ENCODE assay signal across 13 cellular contexts in genomic region chr11:29260939-29261705, GRCh38.
DNase-seq lines count a peak whose midpoint lies in the region; ATAC-seq, FAIRE-seq and TF ChIP-seq lines count a peak whose summit lies in the region.
"Had no signal": no experiment of that assay in that cellular context is flagged by ENCODE, and none has a peak within 500 bp of the region (broad histone marks: within the 10 kb centered on the region; RNA-seq: fewer than 3 reads in every experiment).

No MANE protein-coding gene starts in this region.

- DNase-seq in ELR (ENCODE audit: low read depth) = peak; percentile 82
- DNase-seq in M059J (ENCODE audit: low read depth) = peak; percentile 90
- DNase-seq in H1 (ENCODE audit: low read depth in 1 of 2, low spot score in 2 of 2) = no peak
- peak; percentile 60 for DNase-seq in mesendoderm
- no peak for DNase-seq in D341Med (ENCODE audit: low spot score)
- no peak for DNase-seq in activated T-cell treated with anti-CD3 and anti-CD28 coated beads, Interleukin-2, amount 50 U/mL, for 4 hours
- DNase-seq in activated naive CD4-positive, alpha-beta T cell treated with anti-CD3 and anti-CD28 coated beads, Interleukin-2, amount 10 ng/mL, durations not matched to agents 7 days and 5 days = no peak
- DNase-seq: activated CD4-positive, alpha-beta memory T cell treated with anti-CD3 and anti-CD28 coated beads for 36 hours; activated naive CD4-positive, alpha-beta T cell treated with anti-CD3 and anti-CD28 coated beads, Interleukin-2, amount 50 U/mL, for 16 hours; Kasumi-1; naive thymus-derived CD4-positive, alpha-beta T cell; T-cell had no signal

- no peak overlapping the region for H2AK5ac ChIP-seq in H1 (ENCODE audit: low read depth, low read length)
- no peak overlapping the region for H2AK5ac ChIP-seq in mesendoderm (ENCODE audit: low read length)

- H3K27me3 ChIP-seq in H1 (replicated peaks in 1 of 4; ENCODE audit: control insufficient read depth in 3 of 4, extremely low read depth in 1 of 4, insufficient read depth in 3 of 4, low read length in 3 of 4) (no peaks in the 10 kb centered on the region), mesendoderm (ENCODE audit: insufficient read depth, low read length, poor library complexity) (no peaks in the 10 kb centered on the region)

- H3K79me1 ChIP-seq in H1 (ENCODE audit: low read depth, low read length) (no peaks in the 10 kb centered on the region), mesendoderm (ENCODE audit: low read length) (no peaks in the 10 kb centered on the region)

- H3K27ac ChIP-seq in H1 (ENCODE audit: low read depth, low read length) (no peak overlapping the region), mesendoderm (ENCODE audit: low read depth, low read length) (no peak overlapping the region)

- H3K36me3 ChIP-seq in H1 (ENCODE audit: control insufficient read depth in 2 of 4, insufficient read depth in 4 of 4, low read length in 3 of 4) = no peaks in the 10 kb centered on the region
- H3K36me3 ChIP-seq in mesendoderm (ENCODE audit: control insufficient read depth, insufficient read depth, low read length) = no peaks in the 10 kb centered on the region

- H2BK15ac ChIP-seq in H1 (ENCODE audit: low read length) (no peak overlapping the region), mesendoderm (replicated peaks; ENCODE audit: low read depth) (no peak overlapping the region)

- H3K9ac ChIP-seq in H1 (replicated peaks in 1 of 4; ENCODE audit: extremely low read depth in 1 of 4, low read depth in 3 of 4, low read length in 3 of 4) (no peak overlapping the region), mesendoderm (ENCODE audit: low read length) (no peak overlapping the region)

- no peak for TF ChIP-seq EP300 in H1 (IDR thresholded peaks at IDR 0.05; ENCODE audit: borderline replicate concordance in 1 of 2, low read depth in 2 of 2, low read length in 2 of 2)

- no peaks in the 10 kb centered on the region for H3K9me3 ChIP-seq in H1 (ENCODE audit: insufficient read depth in 2 of 2, low read depth in 1 of 2, low read length in 1 of 2)

- H3K4me2 ChIP-seq in H1 (ENCODE audit: insufficient read depth in 1 of 2, low read depth in 2 of 2, low read length in 2 of 2) = no peak overlapping the region
- no peak overlapping the region for H3K4me2 ChIP-seq in mesendoderm (ENCODE audit: low read length)

- H2BK20ac ChIP-seq in H1 (ENCODE audit: low read length) = no peak overlapping the region

- H2BK12ac ChIP-seq in H1 (ENCODE audit: low read depth, low read length) = no peak overlapping the region

- H3K4me1 ChIP-seq in H1 (replicated peaks in 1 of 4; ENCODE audit: control insufficient read depth in 3 of 4, insufficient read depth in 4 of 4, low read length in 3 of 4) = no peaks in the 10 kb centered on the region
- no peaks in the 10 kb centered on the region for H3K4me1 ChIP-seq in mesendoderm (ENCODE audit: control insufficient read depth, low read depth, low read length)

- CTCF ChIA-PET in H1 (lab: Charles Lee; ENCODE audit: partially characterized antibody) = interaction anchor here (1.8 kb wide), 1 partner anchor 11 kb away, joined by 6 read pairs; no protein-coding TSS in a partner anchor
- CTCF ChIA-PET in activated naive CD4-positive, alpha-beta T cell treated with anti-CD3 and anti-CD28 coated beads, Interleukin-2, amount 10 ng/mL, durations not matched to agents 7 days and 5 days (lab: Charles Lee) = no interaction called here

- peaks cover 19% of the 10 kb centered on the region for H3K9me3 Mint-ChIP-seq in activated T-cell treated with anti-CD3 and anti-CD28 coated beads, Interleukin-2, amount 50 U/mL, for 4 hours
- H3K9me3 Mint-ChIP-seq in activated naive CD4-positive, alpha-beta T cell treated with anti-CD3 and anti-CD28 coated beads, Interleukin-2, amount 10 ng/mL, durations not matched to agents 7 days and 5 days = peaks cover 20% of the 10 kb centered on the region

- FAIRE-seq in H1 (lab: Jason Lieb, UNC) = no peak

- H3K18ac ChIP-seq in H1 (ENCODE audit: extremely low read depth, low read length) = no peak overlapping the region
- no peak overlapping the region for H3K18ac ChIP-seq in mesendoderm (ENCODE audit: low read length)

- H2BK5ac ChIP-seq in H1 (ENCODE audit: low read depth, low read length) (no peak overlapping the region), mesendoderm (ENCODE audit: low read length) (no peak overlapping the region)

- TF ChIP-seq RAD21 in H1 (IDR thresholded peaks at IDR 0.05 in 1 of 2, conservative IDR thresholded peaks at IDR 0.05 in 1 of 2; ENCODE audit: low read depth in 2 of 2, low read length in 2 of 2) = no peak

- no peaks in the 10 kb centered on the region for H3K23me2 ChIP-seq in H1 (ENCODE audit: low read depth, low read length)

- H2AFZ ChIP-seq in H1 (ENCODE audit: low read length) = no peak overlapping the region

- no peak overlapping the region for H3K4me3 Mint-ChIP-seq in activated T-cell treated with anti-CD3 and anti-CD28 coated beads, Interleukin-2, amount 50 U/mL, for 4 hours
- H3K4me3 Mint-ChIP-seq in activated naive CD4-positive, alpha-beta T cell treated with anti-CD3 and anti-CD28 coated beads, Interleukin-2, amount 10 ng/mL, durations not matched to agents 7 days and 5 days = no peak overlapping the region
- H3K4me3 Mint-ChIP-seq: activated CD4-positive, alpha-beta memory T cell treated with anti-CD3 and anti-CD28 coated beads for 36 hours; naive thymus-derived CD4-positive, alpha-beta T cell; T-cell had no signal

- no peak for TF ChIP-seq POLR2A in H1 (IDR thresholded peaks at IDR 0.05; ENCODE audit: control extremely low read depth in 1 of 2, low read depth in 2 of 2, low read length in 2 of 2)

- no peak overlapping the region for H3K4me3 ChIP-seq in H1 (ENCODE audit: extremely low read depth in 1 of 4, insufficient read depth in 2 of 4, low read depth in 3 of 4, low read length in 4 of 4)
- no peak overlapping the region for H3K4me3 ChIP-seq in mesendoderm (ENCODE audit: low read length)

- peak overlapping the region; percentile 55 for H4K91ac ChIP-seq in H1 (replicated peaks; ENCODE audit: insufficient read length, low read length)

- H3K27ac Mint-ChIP-seq in activated naive CD4-positive, alpha-beta T cell treated with anti-CD3 and anti-CD28 coated beads, Interleukin-2, amount 10 ng/mL, durations not matched to agents 7 days and 5 days = no peak overlapping the region
- H3K27ac Mint-ChIP-seq: activated CD4-positive, alpha-beta memory T cell treated with anti-CD3 and anti-CD28 coated beads for 36 hours; naive thymus-derived CD4-positive, alpha-beta T cell; T-cell had no signal

- no peak overlapping the region for H2BK120ac ChIP-seq in H1 (replicated peaks; ENCODE audit: low read depth, low read length)
- no peak overlapping the region for H2BK120ac ChIP-seq in mesendoderm (ENCODE audit: low read depth, low read length)

- no peak overlapping the region for H3K4ac ChIP-seq in H1 (replicated peaks; ENCODE audit: insufficient read length, low read depth, low read length)
- no peak overlapping the region for H3K4ac ChIP-seq in mesendoderm (ENCODE audit: low read depth, low read length)

- WGBS in H1 (ENCODE audit: extremely low coverage in 1 of 2, insufficient coverage in 1 of 2, insufficient read length in 1 of 2, insufficient replicate concordance in 2 of 2, low coverage in 1 of 2, low lambda C conversion rate in 2 of 2, missing lambda C conversion rate in 1 of 2), 2 experiments = 98% methylated on average over 3 of the region's 3 CpGs; no CpG with 5 or more reads in 1 of the 2 experiments
- WGBS in mesendoderm (ENCODE audit: extremely low coverage, insufficient coverage, low lambda C conversion rate) = no CpG with 5 or more reads among the region's 3 CpGs

- ATAC-seq in activated T-cell treated with anti-CD3 and anti-CD28 coated beads, Interleukin-2, amount 50 U/mL, for 4 hours = no peak
- no peak for ATAC-seq in GM18909 (IDR thresholded peaks at IDR 0.05; ENCODE audit: poor library complexity, unreplicated experiment)
- ATAC-seq: naive thymus-derived CD4-positive, alpha-beta T cell; T-cell had no signal

- H3K56ac ChIP-seq in H1 (replicated peaks; ENCODE audit: insufficient read length, low read depth, low read length) (no peak overlapping the region), mesendoderm (ENCODE audit: low read length) (no peak overlapping the region)

- no peaks in the 10 kb centered on the region for H3K4me1 Mint-ChIP-seq in activated T-cell treated with anti-CD3 and anti-CD28 coated beads, Interleukin-2, amount 50 U/mL, for 4 hours (ENCODE audit: low read depth)
- H3K4me1 Mint-ChIP-seq in activated naive CD4-positive, alpha-beta T cell treated with anti-CD3 and anti-CD28 coated beads, Interleukin-2, amount 10 ng/mL, durations not matched to agents 7 days and 5 days = no peaks in the 10 kb centered on the region
- H3K4me1 Mint-ChIP-seq: naive thymus-derived CD4-positive, alpha-beta T cell; T-cell had no signal

- no peak for TF ChIP-seq CTCF in H1 (IDR thresholded peaks at IDR 0.05; ENCODE audit: control extremely low read depth in 1 of 3, insufficient read depth in 1 of 3, low read depth in 1 of 3, low read length in 3 of 3)

- H4K20me1 ChIP-seq in H1 (replicated peaks in 1 of 2; ENCODE audit: control insufficient read depth in 1 of 2, insufficient read depth in 2 of 2, low read length in 2 of 2) = no peaks in the 10 kb centered on the region

- H3K27me3 Mint-ChIP-seq in activated T-cell treated with anti-CD3 and anti-CD28 coated beads, Interleukin-2, amount 50 U/mL, for 4 hours (ENCODE audit: low read depth) = no peaks in the 10 kb centered on the region
- H3K27me3 Mint-ChIP-seq in activated naive CD4-positive, alpha-beta T cell treated with anti-CD3 and anti-CD28 coated beads, Interleukin-2, amount 10 ng/mL, durations not matched to agents 7 days and 5 days = no peaks in the 10 kb centered on the region
- H3K27me3 Mint-ChIP-seq: activated CD4-positive, alpha-beta memory T cell treated with anti-CD3 and anti-CD28 coated beads for 36 hours; naive thymus-derived CD4-positive, alpha-beta T cell; T-cell had no signal

- H4K8ac ChIP-seq in H1 (ENCODE audit: extremely low read depth, insufficient read depth, low read length) (no peak overlapping the region), mesendoderm (ENCODE audit: low read depth, low read length) (no peak overlapping the region)

- H4K5ac ChIP-seq in H1 (ENCODE audit: insufficient read length, low read depth, low read length) = no peak overlapping the region
- no peak overlapping the region for H4K5ac ChIP-seq in mesendoderm (ENCODE audit: low read length)

- H3K36me3 Mint-ChIP-seq in activated T-cell treated with anti-CD3 and anti-CD28 coated beads, Interleukin-2, amount 50 U/mL, for 4 hours (ENCODE audit: insufficient read depth) = no peaks in the 10 kb centered on the region
- no peaks in the 10 kb centered on the region for H3K36me3 Mint-ChIP-seq in activated naive CD4-positive, alpha-beta T cell treated with anti-CD3 and anti-CD28 coated beads, Interleukin-2, amount 10 ng/mL, durations not matched to agents 7 days and 5 days
- H3K36me3 Mint-ChIP-seq: activated CD4-positive, alpha-beta memory T cell treated with anti-CD3 and anti-CD28 coated beads for 36 hours; naive thymus-derived CD4-positive, alpha-beta T cell; T-cell had no signal

- no peak overlapping the region for H3K14ac ChIP-seq in H1 (ENCODE audit: insufficient read length)

- H3K23ac ChIP-seq in H1 (ENCODE audit: insufficient read length) = no peak overlapping the region
- no peak overlapping the region for H3K23ac ChIP-seq in mesendoderm (ENCODE audit: low read length)

- H3K79me2 ChIP-seq in H1 (ENCODE audit: control insufficient read depth in 1 of 2, insufficient read depth in 2 of 2, low read length in 2 of 2) (no peaks in the 10 kb centered on the region), mesendoderm (ENCODE audit: control insufficient read depth, insufficient read depth, low read length) (no peaks in the 10 kb centered on the region)

- POLR2A ChIA-PET in H1 (lab: Charles Lee; ENCODE audit: partially characterized antibody) = no interaction called here

Comparison
In these comparisons a context has a peak if more than half of its experiments do, and no peak if none do; other contexts are left out.
1. DNase-seq: peak in ELR (single experiment), M059J (single experiment) and mesendoderm (single experiment); none in H1 (0 of 2), D341Med (single experiment), activated T-cell treated with anti-CD3 and anti-CD28 coated beads, Interleukin-2, amount 50 U/mL, for 4 hours (single experiment) and activated naive CD4-positive, alpha-beta T cell treated with anti-CD3 and anti-CD28 coated beads, Interleukin-2, amount 10 ng/mL, durations not matched to agents 7 days and 5 days (single experiment).